Comparison of ENCODE assay signal across 31 cellular contexts in genomic region chr14:97850886-97851285, GRCh38.
"Had no signal": no experiment of that assay in that cellular context is flagged by ENCODE, and none has a peak within 500 bp of the region (broad histone marks: within the 10 kb centered on the region; RNA-seq: fewer than 3 reads in every experiment).

No MANE protein-coding gene starts in this region.

- DNase-seq: activated B cell treated with CpG ODN at 0.5 μM for 24 hours; activated CD4-positive, alpha-beta memory T cell treated with anti-CD3 and anti-CD28 coated beads for 36 hours; activated CD4-positive, alpha-beta memory T cell treated with anti-CD3 and anti-CD28 coated beads, Interleukin-2, amount 10 ng/mL, durations not matched to agents 7 days and 5 days; activated CD4-positive, alpha-beta T cell treated with anti-CD3 and anti-CD28 coated beads for 1 hour; activated CD4-positive, alpha-beta T cell treated with anti-CD3 and anti-CD28 coated beads for 36 hours; activated CD4-positive, alpha-beta T cell treated with anti-CD3 and anti-CD28 coated beads for 4 hours; activated CD4-positive, alpha-beta T cell treated with anti-CD3 and anti-CD28 coated beads for 48 hours; activated CD4-positive, alpha-beta T cell treated with anti-CD3 and anti-CD28 coated beads, Interleukin-2, amount 10 ng/mL, durations not matched to agents 24 days and 14 days; activated CD4-positive, alpha-beta T cell treated with anti-CD3 and anti-CD28 coated beads, Interleukin-2, amount 10 ng/mL, durations not matched to agents 7 days and 5 days; activated CD4-positive, alpha-beta T cell treated with anti-CD3 and anti-CD28 coated beads, Interleukin-2, amount 50 U/mL, for 1 hour; activated CD4-positive, alpha-beta T cell treated with anti-CD3 and anti-CD28 coated beads, Interleukin-2, amount 50 U/mL, for 4 hours; activated CD4-positive, alpha-beta T cell treated with anti-CD3 and anti-CD28 coated beads, Interleukin-2, amount 50 U/mL, for 48 hours; activated CD4-positive, CD25-positive, alpha-beta regulatory T cell; activated CD4-positive, CD25-positive, alpha-beta regulatory T cell treated with anti-CD3 and anti-CD28 coated beads, Interleukin-2, amount 50 U/mL, for 72 hours; activated CD8-positive, alpha-beta memory T cell treated with anti-CD3 and anti-CD28 coated beads, Interleukin-2, amount 10 ng/mL, durations not matched to agents 7 days and 5 days; activated CD8-positive, alpha-beta memory T cell treated with anti-CD3 and anti-CD28 coated beads, Interleukin-2, amount 50 U/mL, for 48 hours; activated CD8-positive, alpha-beta T cell treated with anti-CD3 and anti-CD28 coated beads for 36 hours; activated CD8-positive, alpha-beta T cell treated with anti-CD3 and anti-CD28 coated beads, Interleukin-2, amount 10 ng/mL, durations not matched to agents 7 days and 5 days; activated T-cell treated with anti-CD3 and anti-CD28 coated beads for 4 hours; T-cell; T-helper 1 cell; T-helper 17 cell; T-helper 2 cell; T-helper 9 cell; T1000; WERI-Rb-1 had no signal

- H3K27ac ChIP-seq: VCaP, WERI-Rb-1 had no signal

- H3K4me1 Mint-ChIP-seq: activated B cell treated with CpG ODN at 0.5 μM for 24 hours; activated CD4-positive, alpha-beta memory T cell treated with anti-CD3 and anti-CD28 coated beads, Interleukin-2, amount 10 ng/mL, durations not matched to agents 7 days and 5 days; activated CD4-positive, alpha-beta T cell treated with anti-CD3 and anti-CD28 coated beads, Interleukin-2, amount 10 ng/mL, durations not matched to agents 24 days and 14 days; activated CD4-positive, alpha-beta T cell treated with anti-CD3 and anti-CD28 coated beads, Interleukin-2, amount 10 ng/mL, durations not matched to agents 7 days and 5 days; activated CD8-positive, alpha-beta memory T cell treated with anti-CD3 and anti-CD28 coated beads, Interleukin-2, amount 10 ng/mL, durations not matched to agents 7 days and 5 days had no signal

- H3K9me3 Mint-ChIP-seq: activated CD4-positive, alpha-beta memory T cell treated with anti-CD3 and anti-CD28 coated beads for 36 hours; activated CD4-positive, alpha-beta memory T cell treated with anti-CD3 and anti-CD28 coated beads, Interleukin-2, amount 10 ng/mL, durations not matched to agents 7 days and 5 days; activated CD4-positive, alpha-beta T cell treated with anti-CD3 and anti-CD28 coated beads, Interleukin-2, amount 10 ng/mL, durations not matched to agents 24 days and 14 days; activated CD4-positive, alpha-beta T cell treated with anti-CD3 and anti-CD28 coated beads, Interleukin-2, amount 10 ng/mL, durations not matched to agents 7 days and 5 days; activated CD8-positive, alpha-beta T cell treated with anti-CD3 and anti-CD28 coated beads for 36 hours; T-cell; T-helper 1 cell treated with Interleukin-12 subunit alpha and Interleukin-12 subunit beta and Interleukin-4 antibody, amounts not matched to agents 30 μg/mL and 1 μg/mL, for 36 hours; T-helper 2 cell treated with Interferon-gamma antibody and Interleukin-4, amounts not matched to agents 5 μg/mL and 100 μg/mL, for 36 hours; WTC11 had no signal

- H3K27me3 Mint-ChIP-seq: activated B cell treated with CpG ODN at 0.5 μM for 24 hours; activated CD4-positive, alpha-beta memory T cell treated with anti-CD3 and anti-CD28 coated beads for 36 hours; activated CD4-positive, alpha-beta memory T cell treated with anti-CD3 and anti-CD28 coated beads, Interleukin-2, amount 10 ng/mL, durations not matched to agents 7 days and 5 days; activated CD4-positive, alpha-beta T cell treated with anti-CD3 and anti-CD28 coated beads for 36 hours; activated CD4-positive, alpha-beta T cell treated with anti-CD3 and anti-CD28 coated beads, Interleukin-2, amount 10 ng/mL, durations not matched to agents 7 days and 5 days; activated CD8-positive, alpha-beta T cell treated with anti-CD3 and anti-CD28 coated beads for 36 hours; T-cell had no signal

- H3K4me3 Mint-ChIP-seq: activated B cell treated with CpG ODN at 0.5 μM for 24 hours; activated CD4-positive, alpha-beta memory T cell treated with anti-CD3 and anti-CD28 coated beads for 36 hours; activated CD4-positive, alpha-beta memory T cell treated with anti-CD3 and anti-CD28 coated beads, Interleukin-2, amount 10 ng/mL, durations not matched to agents 7 days and 5 days; activated CD4-positive, alpha-beta T cell treated with anti-CD3 and anti-CD28 coated beads for 36 hours; activated CD4-positive, alpha-beta T cell treated with anti-CD3 and anti-CD28 coated beads, Interleukin-2, amount 10 ng/mL, durations not matched to agents 24 days and 14 days; activated CD4-positive, alpha-beta T cell treated with anti-CD3 and anti-CD28 coated beads, Interleukin-2, amount 10 ng/mL, durations not matched to agents 7 days and 5 days; activated CD8-positive, alpha-beta memory T cell treated with anti-CD3 and anti-CD28 coated beads, Interleukin-2, amount 10 ng/mL, durations not matched to agents 7 days and 5 days; activated CD8-positive, alpha-beta T cell treated with anti-CD3 and anti-CD28 coated beads for 36 hours; activated CD8-positive, alpha-beta T cell treated with anti-CD3 and anti-CD28 coated beads, Interleukin-2, amount 10 ng/mL, durations not matched to agents 7 days and 5 days; T-cell; T-helper 1 cell treated with Interleukin-12 subunit alpha and Interleukin-12 subunit beta and Interleukin-4 antibody, amounts not matched to agents 30 μg/mL and 1 μg/mL, for 36 hours; T-helper 17 cell; T-helper 2 cell treated with Interferon-gamma antibody and Interleukin-4, amounts not matched to agents 5 μg/mL and 100 μg/mL, for 36 hours; WTC11 had no signal

- ATAC-seq: activated CD4-positive, alpha-beta T cell treated with anti-CD3 and anti-CD28 coated beads for 36 hours; activated CD4-positive, CD25-positive, alpha-beta regulatory T cell treated with anti-CD3 and anti-CD28 coated beads, Interleukin-2, amount 50 U/mL, for 24 hours; activated CD8-positive, alpha-beta memory T cell treated with anti-CD3 and anti-CD28 coated beads, Interleukin-2, amount 10 ng/mL, durations not matched to agents 7 days and 5 days; activated CD8-positive, alpha-beta T cell treated with anti-CD3 and anti-CD28 coated beads for 36 hours; activated CD8-positive, alpha-beta T cell treated with anti-CD3 and anti-CD28 coated beads, Interleukin-2, amount 10 ng/mL, durations not matched to agents 7 days and 5 days; T-cell; T-helper 17 cell; WTC11 had no signal

- H3K36me3 ChIP-seq: WERI-Rb-1 had no signal

- H3K27ac Mint-ChIP-seq: activated B cell treated with CpG ODN at 0.5 μM for 24 hours; activated CD4-positive, alpha-beta memory T cell treated with anti-CD3 and anti-CD28 coated beads for 36 hours; activated CD4-positive, alpha-beta memory T cell treated with anti-CD3 and anti-CD28 coated beads, Interleukin-2, amount 10 ng/mL, durations not matched to agents 7 days and 5 days; activated CD4-positive, alpha-beta T cell treated with anti-CD3 and anti-CD28 coated beads for 36 hours; activated CD4-positive, alpha-beta T cell treated with anti-CD3 and anti-CD28 coated beads, Interleukin-2, amount 10 ng/mL, durations not matched to agents 24 days and 14 days; activated CD4-positive, alpha-beta T cell treated with anti-CD3 and anti-CD28 coated beads, Interleukin-2, amount 10 ng/mL, durations not matched to agents 7 days and 5 days; activated CD8-positive, alpha-beta memory T cell treated with anti-CD3 and anti-CD28 coated beads, Interleukin-2, amount 10 ng/mL, durations not matched to agents 7 days and 5 days; activated CD8-positive, alpha-beta T cell treated with anti-CD3 and anti-CD28 coated beads for 36 hours; activated CD8-positive, alpha-beta T cell treated with anti-CD3 and anti-CD28 coated beads, Interleukin-2, amount 10 ng/mL, durations not matched to agents 7 days and 5 days; T-cell; T-helper 1 cell treated with Interleukin-12 subunit alpha and Interleukin-12 subunit beta and Interleukin-4 antibody, amounts not matched to agents 30 μg/mL and 1 μg/mL, for 36 hours; T-helper 2 cell treated with Interferon-gamma antibody and Interleukin-4, amounts not matched to agents 5 μg/mL and 100 μg/mL, for 36 hours had no signal

- H3K36me3 Mint-ChIP-seq: activated CD4-positive, alpha-beta memory T cell treated with anti-CD3 and anti-CD28 coated beads for 36 hours; activated CD8-positive, alpha-beta memory T cell treated with anti-CD3 and anti-CD28 coated beads, Interleukin-2, amount 10 ng/mL, durations not matched to agents 7 days and 5 days; T-cell; WTC11 had no signal
